ENCODE assay signal across 10 cellular contexts in genomic region chr5:135093483-135093882, GRCh38. TPM values are rescaled to one million over a fixed set of nuclear protein-coding genes. Genes with fewer than 3 reads are reported as not detected.
"Had no signal": no experiment of that assay in that cellular context is flagged by ENCODE, and none has a peak within 500 bp of the region (broad histone marks: within the 10 kb centered on the region; RNA-seq: fewer than 3 reads in every experiment).

No MANE protein-coding gene starts in this region.

RNA-seq across cellular contexts. Expression of gene PITX1, which starts 59.5 kb away (rescaled TPM):
- total RNA-seq: kidney, kidney epithelial cell, left cardiac atrium, left ventricle myocardium inferior, left ventricle myocardium superior, liver, lung microvascular endothelial cell, mononuclear cell had no signal
- polyA plus RNA-seq: immature natural killer cell; naive thymus-derived CD4-positive, alpha-beta T cell had no signal
